In genomic region chr5:55994998-55995914, GRCh38 we compare ENCODE assay signal across 1 cellular context.
TF ChIP-seq lines count a peak whose summit lies in the region.

No MANE protein-coding gene starts in this region.

TF ChIP-seq in HepG2, 621 proteins besides CTCF, POLR2A, EP300 and RAD21 (continued from another document and continues in another):
- TF ChIP-seq, protein P1, sequence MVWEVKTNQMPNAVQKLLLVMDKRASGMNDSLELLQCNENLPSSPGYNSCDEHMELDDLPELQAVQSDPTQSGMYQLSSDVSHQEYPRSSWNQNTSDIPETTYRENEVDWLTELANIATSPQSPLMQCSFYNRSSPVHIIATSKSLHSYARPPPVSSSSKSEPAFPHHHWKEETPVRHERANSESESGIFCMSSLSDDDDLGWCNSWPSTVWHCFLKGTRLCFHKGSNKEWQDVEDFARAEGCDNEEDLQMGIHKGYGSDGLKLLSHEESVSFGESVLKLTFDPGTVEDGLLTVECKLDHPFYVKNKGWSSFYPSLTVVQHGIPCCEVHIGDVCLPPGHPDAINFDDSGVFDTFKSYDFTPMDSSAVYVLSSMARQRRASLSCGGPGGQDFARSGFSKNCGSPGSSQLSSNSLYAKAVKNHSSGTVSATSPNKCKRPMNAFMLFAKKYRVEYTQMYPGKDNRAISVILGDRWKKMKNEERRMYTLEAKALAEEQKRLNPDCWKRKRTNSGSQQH (CRISPR knock-in tag; IDR thresholded peaks at IDR 0.05; ENCODE audit: low read depth): peak; percentile 23; the same call in 1 of the 2 replicates
- TF ChIP-seq FOXP1 (IDR thresholded peaks at IDR 0.05) (no peak), FOXP1 (CRISPR knock-in tag; IDR thresholded peaks at IDR 0.05) (peak; percentile 16; the same call in 1 of the 2 replicates), KLF6 (CRISPR knock-in tag; IDR thresholded peaks at IDR 0.05) (peak; percentile 86), HNF1A (IDR thresholded peaks at IDR 0.05; ENCODE audit: low read depth) (no peak), HNF1A (CRISPR knock-in tag; IDR thresholded peaks at IDR 0.05; ENCODE audit: borderline replicate concordance) (peak; percentile 87; the same call in 1 of the 2 replicates), ZNF276 (CRISPR knock-in tag; IDR thresholded peaks at IDR 0.05; ENCODE audit: low read depth) (0 out of 2 replicates have a peak, but pooled peaks have one; percentile 70), ZBTB7A (CRISPR knock-in tag; IDR thresholded peaks at IDR 0.05) (no peak), ZBTB20 (CRISPR knock-in tag; IDR thresholded peaks at IDR 0.05; ENCODE audit: borderline replicate concordance, low read depth) (no peak; the same call in 1 of the 2 replicates), SRSF4 (IDR thresholded peaks at IDR 0.05; ENCODE audit: low read depth, low read length, poor library complexity, severe bottlenecking) (no peak), ZBTB40 (IDR thresholded peaks at IDR 0.05) (no peak), ZBTB40 (CRISPR knock-in tag; IDR thresholded peaks at IDR 0.05) (no peak; the same call in 1 of the 2 replicates), ZBED4 (CRISPR knock-in tag; IDR thresholded peaks at IDR 0.05; ENCODE audit: borderline replicate concordance) (no peak), ONECUT2 (CRISPR knock-in tag; IDR thresholded peaks at IDR 0.05) (peak; percentile 42; the same call in 1 of the 2 replicates), SALL2 (CRISPR knock-in tag; IDR thresholded peaks at IDR 0.05) (peak; percentile 48), TAF15 (IDR thresholded peaks at IDR 0.05; ENCODE audit: low read depth, low read length, poor library complexity, severe bottlenecking) (peak; percentile 93), MEF2D (CRISPR knock-in tag; IDR thresholded peaks at IDR 0.05) (peak; percentile 39; the same call in 1 of the 2 replicates), ELF3 (CRISPR knock-in tag; IDR thresholded peaks at IDR 0.05) (0 out of 2 replicates have a peak, but pooled peaks have one; percentile 55), CHCHD3 (CRISPR knock-in tag; IDR thresholded peaks at IDR 0.05) (no peak), HOXD1 (CRISPR knock-in tag; IDR thresholded peaks at IDR 0.05) (no peak)
- TF ChIP-seq, protein P2, sequence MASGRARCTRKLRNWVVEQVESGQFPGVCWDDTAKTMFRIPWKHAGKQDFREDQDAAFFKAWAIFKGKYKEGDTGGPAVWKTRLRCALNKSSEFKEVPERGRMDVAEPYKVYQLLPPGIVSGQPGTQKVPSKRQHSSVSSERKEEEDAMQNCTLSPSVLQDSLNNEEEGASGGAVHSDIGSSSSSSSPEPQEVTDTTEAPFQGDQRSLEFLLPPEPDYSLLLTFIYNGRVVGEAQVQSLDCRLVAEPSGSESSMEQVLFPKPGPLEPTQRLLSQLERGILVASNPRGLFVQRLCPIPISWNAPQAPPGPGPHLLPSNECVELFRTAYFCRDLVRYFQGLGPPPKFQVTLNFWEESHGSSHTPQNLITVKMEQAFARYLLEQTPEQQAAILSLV (CRISPR knock-in tag; IDR thresholded peaks at IDR 0.05; ENCODE audit: borderline replicate concordance): peak; percentile 81
- TF ChIP-seq, protein P3, sequence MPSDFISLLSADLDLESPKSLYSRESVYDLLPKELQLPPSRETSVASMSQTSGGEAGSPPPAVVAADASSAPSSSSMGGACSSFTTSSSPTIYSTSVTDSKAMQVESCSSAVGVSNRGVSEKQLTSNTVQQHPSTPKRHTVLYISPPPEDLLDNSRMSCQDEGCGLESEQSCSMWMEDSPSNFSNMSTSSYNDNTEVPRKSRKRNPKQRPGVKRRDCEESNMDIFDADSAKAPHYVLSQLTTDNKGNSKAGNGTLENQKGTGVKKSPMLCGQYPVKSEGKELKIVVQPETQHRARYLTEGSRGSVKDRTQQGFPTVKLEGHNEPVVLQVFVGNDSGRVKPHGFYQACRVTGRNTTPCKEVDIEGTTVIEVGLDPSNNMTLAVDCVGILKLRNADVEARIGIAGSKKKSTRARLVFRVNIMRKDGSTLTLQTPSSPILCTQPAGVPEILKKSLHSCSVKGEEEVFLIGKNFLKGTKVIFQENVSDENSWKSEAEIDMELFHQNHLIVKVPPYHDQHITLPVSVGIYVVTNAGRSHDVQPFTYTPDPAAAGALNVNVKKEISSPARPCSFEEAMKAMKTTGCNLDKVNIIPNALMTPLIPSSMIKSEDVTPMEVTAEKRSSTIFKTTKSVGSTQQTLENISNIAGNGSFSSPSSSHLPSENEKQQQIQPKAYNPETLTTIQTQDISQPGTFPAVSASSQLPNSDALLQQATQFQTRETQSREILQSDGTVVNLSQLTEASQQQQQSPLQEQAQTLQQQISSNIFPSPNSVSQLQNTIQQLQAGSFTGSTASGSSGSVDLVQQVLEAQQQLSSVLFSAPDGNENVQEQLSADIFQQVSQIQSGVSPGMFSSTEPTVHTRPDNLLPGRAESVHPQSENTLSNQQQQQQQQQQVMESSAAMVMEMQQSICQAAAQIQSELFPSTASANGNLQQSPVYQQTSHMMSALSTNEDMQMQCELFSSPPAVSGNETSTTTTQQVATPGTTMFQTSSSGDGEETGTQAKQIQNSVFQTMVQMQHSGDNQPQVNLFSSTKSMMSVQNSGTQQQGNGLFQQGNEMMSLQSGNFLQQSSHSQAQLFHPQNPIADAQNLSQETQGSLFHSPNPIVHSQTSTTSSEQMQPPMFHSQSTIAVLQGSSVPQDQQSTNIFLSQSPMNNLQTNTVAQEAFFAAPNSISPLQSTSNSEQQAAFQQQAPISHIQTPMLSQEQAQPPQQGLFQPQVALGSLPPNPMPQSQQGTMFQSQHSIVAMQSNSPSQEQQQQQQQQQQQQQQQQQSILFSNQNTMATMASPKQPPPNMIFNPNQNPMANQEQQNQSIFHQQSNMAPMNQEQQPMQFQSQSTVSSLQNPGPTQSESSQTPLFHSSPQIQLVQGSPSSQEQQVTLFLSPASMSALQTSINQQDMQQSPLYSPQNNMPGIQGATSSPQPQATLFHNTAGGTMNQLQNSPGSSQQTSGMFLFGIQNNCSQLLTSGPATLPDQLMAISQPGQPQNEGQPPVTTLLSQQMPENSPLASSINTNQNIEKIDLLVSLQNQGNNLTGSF (CRISPR knock-in tag; IDR thresholded peaks at IDR 0.05): no peak
